ENCODE assay signal across 14 cellular contexts in genomic region chr12:39127401-39127800, GRCh38.
A peak's percentile ranks its signal among the peaks of the same experiment; 100 is the strongest.
DNase-seq lines count a peak whose midpoint lies in the region; ATAC-seq, FAIRE-seq and TF ChIP-seq lines count a peak whose summit lies in the region.
"Had no signal": no experiment of that assay in that cellular context is flagged by ENCODE, and none has a peak within 500 bp of the region (broad histone marks: within the 10 kb centered on the region; RNA-seq: fewer than 3 reads in every experiment).

No MANE protein-coding gene starts in this region.

- H3K27ac ChIP-seq in PC-3 (ENCODE audit: low read length) (peak overlapping the region; percentile 26), endothelial cell of umbilical vein (ENCODE audit: insufficient read depth, low read depth, low read length) (peak overlapping the region; percentile 65)

- H3K4me3 ChIP-seq in PC-3 (ENCODE audit: low read length), result no peak overlapping the region
- no peak overlapping the region for H3K4me3 ChIP-seq in endothelial cell of umbilical vein (replicated peaks in 1 of 3; ENCODE audit: insufficient read depth in 1 of 3, low read depth in 1 of 3, low read length in 3 of 3)
- H3K4me3 ChIP-seq in mucosa of descending colon, result no peak overlapping the region
- H3K4me3 ChIP-seq: K562 had no signal

- no peak for TF ChIP-seq CTCF in PC-3 (conservative IDR thresholded peaks at IDR 0.05; ENCODE audit: low read depth, low read length)
- TF ChIP-seq CTCF in endothelial cell of umbilical vein (IDR thresholded peaks at IDR 0.05; ENCODE audit: extremely low read depth in 1 of 2, insufficient read depth in 1 of 2, low read depth in 1 of 2, low read length in 2 of 2), result no peak
- no peak for TF ChIP-seq CTCF in mucosa of descending colon (IDR thresholded peaks at IDR 0.05)

- H3K9me2 ChIP-seq in PC-3 (replicated peaks; ENCODE audit: low read length), result no peaks in the 10 kb centered on the region; the same call in 1 of the 2 replicates

- H3K9ac ChIP-seq in PC-3 (ENCODE audit: low read length) (no peak overlapping the region), endothelial cell of umbilical vein (replicated peaks; ENCODE audit: extremely low read depth, insufficient read depth, low read length) (peak overlapping the region; percentile 34)

- no peaks in the 10 kb centered on the region for H3F3A ChIP-seq in PC-3 (ENCODE audit: low read length, unreplicated experiment)

- dilution Hi-C loops in endothelial cell of umbilical vein (cut with MboI; ENCODE audit: extremely low pct_ligation_motif_present, low sequenced_read_pairs), result no loop called here

- CTCF ChIA-PET in PC-3 (lab: Charles Lee), result interaction anchor here (0.9 kb wide), 1 partner anchor 206 kb away, joined by 3 read pairs; no protein-coding TSS in a partner anchor
- CTCF ChIA-PET in endothelial cell of umbilical vein (lab: Charles Lee), result interaction anchor here (0.7 to 1.5 kb wide), 5 partner anchors 10 to 448 kb away, joined by 3 to 10 read pairs (median 4); no protein-coding TSS in a partner anchor

- peak overlapping the region; percentile 13; the same call in 1 of the 2 replicates for H2AFZ ChIP-seq in PC-3 (ENCODE audit: low read length)
- H2AFZ ChIP-seq in endothelial cell of umbilical vein (ENCODE audit: low read depth, low read length), result peak overlapping the region; percentile 85

- BruUV-seq in PC-3 (replicated peaks; lab: Mats Ljungman, UMichigan) (no TSS peak), endothelial cell of umbilical vein (replicated peaks; lab: Mats Ljungman, UMichigan) (no TSS peak)

- POLR2A ChIA-PET in PC-3 (lab: Charles Lee; ENCODE audit: unreplicated experiment) (no interaction called here), endothelial cell of umbilical vein (lab: Charles Lee) (no interaction called here)

- H3K4me2 ChIP-seq in PC-3 (ENCODE audit: low read length) (peak overlapping the region; percentile 42; the same call in 1 of the 2 replicates), endothelial cell of umbilical vein (ENCODE audit: insufficient read depth, low read length) (peak overlapping the region; percentile 57)

- H3K9me1 ChIP-seq in endothelial cell of umbilical vein (replicated peaks; ENCODE audit: control insufficient read depth, extremely low read depth, insufficient read depth, low read length), result no peaks in the 10 kb centered on the region

- H3K4me1 ChIP-seq in PC-3 (ENCODE audit: insufficient read depth, low read length), result peaks cover 37% of the 10 kb centered on the region
- peaks cover 24% of the 10 kb centered on the region for H3K4me1 ChIP-seq in endothelial cell of umbilical vein (ENCODE audit: control insufficient read depth, extremely low read depth, insufficient read depth, low read length)
- no peaks in the 10 kb centered on the region for H3K4me1 ChIP-seq in mucosa of descending colon (ENCODE audit: low read depth)

- ATAC-seq in PC-3 (peak; percentile 97), mucosa of descending colon (peak; percentile 96), HG03045 (IDR thresholded peaks at IDR 0.05; ENCODE audit: unreplicated experiment) (no peak)
- ATAC-seq: activated naive CD4-positive, alpha-beta T cell treated with anti-CD3 and anti-CD28 coated beads, Interleukin-2, amount 50 U/mL, for 72 hours; K562; left ventricle myocardium superior had no signal

- peak; percentile 96 for FAIRE-seq in endothelial cell of umbilical vein (lab: Jason Lieb, UNC)
- FAIRE-seq: K562 had no signal

- TF ChIP-seq POLR2A in endothelial cell of umbilical vein (IDR thresholded peaks at IDR 0.05; ENCODE audit: low read depth, low read length), result no peak

- no peaks in the 10 kb centered on the region for H3K27me3 ChIP-seq in PC-3 (ENCODE audit: low read length)
- H3K27me3 ChIP-seq in endothelial cell of umbilical vein (ENCODE audit: control insufficient read depth in 2 of 2, insufficient read depth in 2 of 2, low read length in 2 of 2), result no peaks in the 10 kb centered on the region

- H3K9me3 ChIP-seq in PC-3 (ENCODE audit: low read length), result no peaks in the 10 kb centered on the region
- no peaks in the 10 kb centered on the region for H3K9me3 ChIP-seq in endothelial cell of umbilical vein (replicated peaks; ENCODE audit: control insufficient read depth, insufficient read depth, low read length)
- no peaks in the 10 kb centered on the region for H3K9me3 ChIP-seq in mucosa of descending colon

- H3K79me2 ChIP-seq in PC-3 (ENCODE audit: low read length), result no peaks in the 10 kb centered on the region
- no peaks in the 10 kb centered on the region for H3K79me2 ChIP-seq in endothelial cell of umbilical vein (ENCODE audit: control insufficient read depth, insufficient read depth, low read length)

- H4K20me1 ChIP-seq in PC-3 (ENCODE audit: low read length) (no peaks in the 10 kb centered on the region), endothelial cell of umbilical vein (replicated peaks; ENCODE audit: control insufficient read depth, extremely low read depth, insufficient read depth, low read length) (no peaks in the 10 kb centered on the region)

- intact Hi-C loops in PC-3 (cut with micrococcal nuclease) (no loop called here), endothelial cell of umbilical vein (cut with micrococcal nuclease) (loop anchor here (5.0 kb wide), 1 partner anchor 145 kb away; no protein-coding TSS in a partner anchor), mucosa of descending colon (cut with DNase I, micrococcal nuclease) (no loop called here), posterior vena cava (cut with DNase I) (no loop called here)

- DNase-seq in Daoy (ENCODE audit: low read depth) (peak; percentile 76), PC-3 (peak; percentile 91), endothelial cell of umbilical vein (ENCODE audit: low read depth, low spot score) (peak; percentile 92), mucosa of descending colon (peak in 1 of 3 donors; percentile 7), NCI-H1092 (lab: John Stamatoyannopoulos, UW) (no peak), posterior vena cava (ENCODE audit: low spot score) (no peak), anterior cingulate cortex (lab: John Stamatoyannopoulos, UW) (no peak)
- DNase-seq: activated CD8-positive, alpha-beta memory T cell treated with anti-CD3 and anti-CD28 coated beads for 24 hours; glutamatergic neuron; left ventricle myocardium superior; NCI-H2029 had no signal

- H3K36me3 ChIP-seq in PC-3 (ENCODE audit: low read depth, low read length), result no peaks in the 10 kb centered on the region
- no peaks in the 10 kb centered on the region for H3K36me3 ChIP-seq in endothelial cell of umbilical vein (ENCODE audit: control insufficient read depth in 2 of 2, extremely low read depth in 1 of 2, insufficient read depth in 2 of 2, low read length in 2 of 2)
- no peaks in the 10 kb centered on the region for H3K36me3 ChIP-seq in mucosa of descending colon (ENCODE audit: low read depth)

TF ChIP-seq in endothelial cell of umbilical vein, 7 proteins besides CTCF, POLR2A, EP300 and RAD21:
- TF ChIP-seq MYC (IDR thresholded peaks at IDR 0.05; ENCODE audit: low read depth, low read length) (no peak), MAX (IDR thresholded peaks at IDR 0.05; ENCODE audit: insufficient read depth, insufficient read length) (no peak), JUN (IDR thresholded peaks at IDR 0.05; ENCODE audit: borderline replicate concordance, insufficient read depth, insufficient read length, low read depth) (peak; percentile 78), GATA2 (IDR thresholded peaks at IDR 0.05; ENCODE audit: insufficient read depth, insufficient read length, low read depth, low read length) (peak; percentile 68), EZH2 (IDR thresholded peaks at IDR 0.05; ENCODE audit: borderline replicate concordance, low read depth, low read length, severe bottlenecking) (no peak), FOS (IDR thresholded peaks at IDR 0.05; ENCODE audit: borderline replicate concordance, insufficient read depth, low read length) (peak; percentile 98), POLR2AphosphoS5 (IDR thresholded peaks at IDR 0.05; ENCODE audit: insufficient read depth, low read depth, low read length) (peak; percentile 42)

Comparison
In these comparisons a context has a peak if more than half of its experiments do, and no peak if none do; other contexts are left out.
1. DNase-seq: peak in Daoy (single experiment), PC-3 (single experiment) and endothelial cell of umbilical vein (single experiment); none in NCI-H1092 (single experiment), posterior vena cava (single experiment) and anterior cingulate cortex (0 of 58).